ENCODE assay signal across 1 cellular context in the genomic region with DNA sequence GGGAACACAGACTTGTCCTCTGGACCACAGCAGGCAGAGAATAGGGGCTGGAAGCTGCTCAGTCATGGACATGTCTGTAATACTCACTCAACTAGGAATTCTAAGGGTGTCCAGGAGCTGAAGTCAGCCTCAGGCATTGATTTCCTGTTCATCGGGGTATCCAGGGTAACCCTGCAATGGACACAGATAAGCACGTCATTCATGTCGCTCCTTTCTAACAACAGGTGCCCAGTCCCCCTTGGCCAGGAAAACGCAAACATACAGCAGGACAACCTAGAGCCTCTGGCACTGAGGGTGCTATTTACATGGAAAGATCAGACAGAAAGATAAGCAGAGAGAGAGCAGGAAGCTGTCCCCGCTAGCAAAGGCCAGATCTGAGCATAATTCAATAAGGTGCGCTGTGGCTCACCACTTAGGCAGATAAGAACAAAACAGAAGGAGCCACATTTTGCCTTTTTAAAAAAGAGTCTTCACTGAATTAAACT.
TF ChIP-seq lines count a peak whose summit lies in the region.

No MANE protein-coding gene starts in this region.

TF ChIP-seq in HepG2, 621 proteins besides CTCF, POLR2A, EP300 and RAD21 (continued from another document and continues in another):
- TF ChIP-seq, protein P1, sequence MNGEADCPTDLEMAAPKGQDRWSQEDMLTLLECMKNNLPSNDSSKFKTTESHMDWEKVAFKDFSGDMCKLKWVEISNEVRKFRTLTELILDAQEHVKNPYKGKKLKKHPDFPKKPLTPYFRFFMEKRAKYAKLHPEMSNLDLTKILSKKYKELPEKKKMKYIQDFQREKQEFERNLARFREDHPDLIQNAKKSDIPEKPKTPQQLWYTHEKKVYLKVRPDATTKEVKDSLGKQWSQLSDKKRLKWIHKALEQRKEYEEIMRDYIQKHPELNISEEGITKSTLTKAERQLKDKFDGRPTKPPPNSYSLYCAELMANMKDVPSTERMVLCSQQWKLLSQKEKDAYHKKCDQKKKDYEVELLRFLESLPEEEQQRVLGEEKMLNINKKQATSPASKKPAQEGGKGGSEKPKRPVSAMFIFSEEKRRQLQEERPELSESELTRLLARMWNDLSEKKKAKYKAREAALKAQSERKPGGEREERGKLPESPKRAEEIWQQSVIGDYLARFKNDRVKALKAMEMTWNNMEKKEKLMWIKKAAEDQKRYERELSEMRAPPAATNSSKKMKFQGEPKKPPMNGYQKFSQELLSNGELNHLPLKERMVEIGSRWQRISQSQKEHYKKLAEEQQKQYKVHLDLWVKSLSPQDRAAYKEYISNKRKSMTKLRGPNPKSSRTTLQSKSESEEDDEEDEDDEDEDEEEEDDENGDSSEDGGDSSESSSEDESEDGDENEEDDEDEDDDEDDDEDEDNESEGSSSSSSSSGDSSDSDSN (CRISPR knock-in tag; IDR thresholded peaks at IDR 0.05) = 0 out of 2 replicates have a peak, but pooled peaks have one; percentile 31
- no peak for TF ChIP-seq TMF1 (CRISPR knock-in tag; IDR thresholded peaks at IDR 0.05; ENCODE audit: low read depth)
- TF ChIP-seq SOX5 (CRISPR knock-in tag; IDR thresholded peaks at IDR 0.05; ENCODE audit: borderline replicate concordance) = peak; percentile 76
- TF ChIP-seq ZNF501 (CRISPR knock-in tag; IDR thresholded peaks at IDR 0.05) = peak; percentile 42; the same call in 1 of the 2 replicates
- TF ChIP-seq POGZ (CRISPR knock-in tag; IDR thresholded peaks at IDR 0.05) = peak; percentile 48; the same call in 1 of the 2 replicates
- no peak for TF ChIP-seq ZNF260 (CRISPR knock-in tag; IDR thresholded peaks at IDR 0.05; ENCODE audit: borderline replicate concordance, low read depth)
- TF ChIP-seq, protein P2, sequence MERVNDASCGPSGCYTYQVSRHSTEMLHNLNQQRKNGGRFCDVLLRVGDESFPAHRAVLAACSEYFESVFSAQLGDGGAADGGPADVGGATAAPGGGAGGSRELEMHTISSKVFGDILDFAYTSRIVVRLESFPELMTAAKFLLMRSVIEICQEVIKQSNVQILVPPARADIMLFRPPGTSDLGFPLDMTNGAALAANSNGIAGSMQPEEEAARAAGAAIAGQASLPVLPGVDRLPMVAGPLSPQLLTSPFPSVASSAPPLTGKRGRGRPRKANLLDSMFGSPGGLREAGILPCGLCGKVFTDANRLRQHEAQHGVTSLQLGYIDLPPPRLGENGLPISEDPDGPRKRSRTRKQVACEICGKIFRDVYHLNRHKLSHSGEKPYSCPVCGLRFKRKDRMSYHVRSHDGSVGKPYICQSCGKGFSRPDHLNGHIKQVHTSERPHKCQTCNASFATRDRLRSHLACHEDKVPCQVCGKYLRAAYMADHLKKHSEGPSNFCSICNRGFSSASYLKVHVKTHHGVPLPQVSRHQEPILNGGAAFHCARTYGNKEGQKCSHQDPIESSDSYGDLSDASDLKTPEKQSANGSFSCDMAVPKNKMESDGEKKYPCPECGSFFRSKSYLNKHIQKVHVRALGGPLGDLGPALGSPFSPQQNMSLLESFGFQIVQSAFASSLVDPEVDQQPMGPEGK (CRISPR knock-in tag; IDR thresholded peaks at IDR 0.05) = peak; percentile 45; the same call in 1 of the 2 replicates
- peak; percentile 41 for TF ChIP-seq SKI (IDR thresholded peaks at IDR 0.05; ENCODE audit: partially characterized antibody)
- peak; percentile 24 for TF ChIP-seq TEAD3 (CRISPR knock-in tag; optimal IDR thresholded peaks at IDR 0.05; ENCODE audit: borderline replicate concordance)
- peak; percentile 30; the same call in 1 of the 2 replicates for TF ChIP-seq ZKSCAN8 (CRISPR knock-in tag; IDR thresholded peaks at IDR 0.05; ENCODE audit: borderline replicate concordance)
- TF ChIP-seq NCOR1 (IDR thresholded peaks at IDR 0.05; ENCODE audit: borderline replicate concordance, low read length) = peak; percentile 38; the same call in 1 of the 2 replicates
- TF ChIP-seq, protein P3, sequence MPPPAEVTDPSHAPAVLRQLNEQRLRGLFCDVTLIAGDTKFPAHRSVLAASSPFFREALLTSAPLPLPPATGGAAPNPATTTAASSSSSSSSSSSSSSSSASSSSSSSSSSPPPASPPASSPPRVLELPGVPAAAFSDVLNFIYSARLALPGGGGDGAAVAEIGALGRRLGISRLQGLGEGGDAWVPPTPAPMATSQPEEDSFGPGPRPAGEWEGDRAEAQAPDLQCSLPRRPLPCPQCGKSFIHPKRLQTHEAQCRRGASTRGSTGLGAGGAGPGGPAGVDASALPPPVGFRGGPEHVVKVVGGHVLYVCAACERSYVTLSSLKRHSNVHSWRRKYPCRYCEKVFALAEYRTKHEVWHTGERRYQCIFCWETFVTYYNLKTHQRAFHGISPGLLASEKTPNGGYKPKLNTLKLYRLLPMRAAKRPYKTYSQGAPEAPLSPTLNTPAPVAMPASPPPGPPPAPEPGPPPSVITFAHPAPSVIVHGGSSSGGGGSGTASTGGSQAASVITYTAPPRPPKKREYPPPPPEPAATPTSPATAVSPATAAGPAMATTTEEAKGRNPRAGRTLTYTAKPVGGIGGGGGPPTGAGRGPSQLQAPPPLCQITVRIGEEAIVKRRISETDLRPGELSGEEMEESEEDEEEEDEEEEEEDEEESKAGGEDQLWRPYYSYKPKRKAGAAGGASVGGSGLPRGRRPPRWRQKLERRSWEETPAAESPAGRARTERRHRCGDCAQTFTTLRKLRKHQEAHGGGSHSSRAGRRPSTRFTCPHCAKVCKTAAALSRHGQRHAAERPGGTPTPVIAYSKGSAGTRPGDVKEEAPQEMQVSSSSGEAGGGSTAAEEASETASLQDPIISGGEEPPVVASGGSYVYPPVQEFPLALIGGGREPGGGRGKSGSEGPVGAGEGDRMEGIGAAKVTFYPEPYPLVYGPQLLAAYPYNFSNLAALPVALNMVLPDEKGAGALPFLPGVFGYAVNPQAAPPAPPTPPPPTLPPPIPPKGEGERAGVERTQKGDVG (CRISPR knock-in tag; IDR thresholded peaks at IDR 0.05; ENCODE audit: borderline replicate concordance) = 0 out of 2 replicates have a peak, but pooled peaks have one; percentile 37
- 0 out of 2 replicates have a peak, but pooled peaks have one; percentile 50 for TF ChIP-seq ZNF644 (CRISPR knock-in tag; IDR thresholded peaks at IDR 0.05; ENCODE audit: low read depth)
- TF ChIP-seq RFX3 (CRISPR knock-in tag; IDR thresholded peaks at IDR 0.05) = peak; percentile 50
- TF ChIP-seq, protein P4, sequence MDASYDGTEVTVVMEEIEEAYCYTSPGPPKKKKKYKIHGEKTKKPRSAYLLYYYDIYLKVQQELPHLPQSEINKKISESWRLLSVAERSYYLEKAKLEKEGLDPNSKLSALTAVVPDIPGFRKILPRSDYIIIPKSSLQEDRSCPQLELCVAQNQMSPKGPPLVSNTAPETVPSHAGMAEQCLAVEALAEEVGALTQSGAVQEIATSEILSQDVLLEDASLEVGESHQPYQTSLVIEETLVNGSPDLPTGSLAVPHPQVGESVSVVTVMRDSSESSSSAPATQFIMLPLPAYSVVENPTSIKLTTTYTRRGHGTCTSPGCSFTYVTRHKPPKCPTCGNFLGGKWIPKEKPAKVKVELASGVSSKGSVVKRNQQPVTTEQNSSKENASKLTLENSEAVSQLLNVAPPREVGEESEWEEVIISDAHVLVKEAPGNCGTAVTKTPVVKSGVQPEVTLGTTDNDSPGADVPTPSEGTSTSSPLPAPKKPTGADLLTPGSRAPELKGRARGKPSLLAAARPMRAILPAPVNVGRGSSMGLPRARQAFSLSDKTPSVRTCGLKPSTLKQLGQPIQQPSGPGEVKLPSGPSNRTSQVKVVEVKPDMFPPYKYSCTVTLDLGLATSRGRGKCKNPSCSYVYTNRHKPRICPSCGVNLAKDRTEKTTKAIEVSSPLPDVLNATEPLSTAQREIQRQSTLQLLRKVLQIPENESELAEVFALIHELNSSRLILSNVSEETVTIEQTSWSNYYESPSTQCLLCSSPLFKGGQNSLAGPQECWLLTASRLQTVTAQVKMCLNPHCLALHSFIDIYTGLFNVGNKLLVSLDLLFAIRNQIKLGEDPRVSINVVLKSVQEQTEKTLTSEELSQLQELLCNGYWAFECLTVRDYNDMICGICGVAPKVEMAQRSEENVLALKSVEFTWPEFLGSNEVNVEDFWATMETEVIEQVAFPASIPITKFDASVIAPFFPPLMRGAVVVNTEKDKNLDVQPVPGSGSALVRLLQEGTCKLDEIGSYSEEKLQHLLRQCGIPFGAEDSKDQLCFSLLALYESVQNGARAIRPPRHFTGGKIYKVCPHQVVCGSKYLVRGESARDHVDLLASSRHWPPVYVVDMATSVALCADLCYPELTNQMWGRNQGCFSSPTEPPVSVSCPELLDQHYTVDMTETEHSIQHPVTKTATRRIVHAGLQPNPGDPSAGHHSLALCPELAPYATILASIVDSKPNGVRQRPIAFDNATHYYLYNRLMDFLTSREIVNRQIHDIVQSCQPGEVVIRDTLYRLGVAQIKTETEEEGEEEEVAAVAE (CRISPR knock-in tag; IDR thresholded peaks at IDR 0.05; ENCODE audit: borderline replicate concordance) = no peak
- TF ChIP-seq, protein P5, sequence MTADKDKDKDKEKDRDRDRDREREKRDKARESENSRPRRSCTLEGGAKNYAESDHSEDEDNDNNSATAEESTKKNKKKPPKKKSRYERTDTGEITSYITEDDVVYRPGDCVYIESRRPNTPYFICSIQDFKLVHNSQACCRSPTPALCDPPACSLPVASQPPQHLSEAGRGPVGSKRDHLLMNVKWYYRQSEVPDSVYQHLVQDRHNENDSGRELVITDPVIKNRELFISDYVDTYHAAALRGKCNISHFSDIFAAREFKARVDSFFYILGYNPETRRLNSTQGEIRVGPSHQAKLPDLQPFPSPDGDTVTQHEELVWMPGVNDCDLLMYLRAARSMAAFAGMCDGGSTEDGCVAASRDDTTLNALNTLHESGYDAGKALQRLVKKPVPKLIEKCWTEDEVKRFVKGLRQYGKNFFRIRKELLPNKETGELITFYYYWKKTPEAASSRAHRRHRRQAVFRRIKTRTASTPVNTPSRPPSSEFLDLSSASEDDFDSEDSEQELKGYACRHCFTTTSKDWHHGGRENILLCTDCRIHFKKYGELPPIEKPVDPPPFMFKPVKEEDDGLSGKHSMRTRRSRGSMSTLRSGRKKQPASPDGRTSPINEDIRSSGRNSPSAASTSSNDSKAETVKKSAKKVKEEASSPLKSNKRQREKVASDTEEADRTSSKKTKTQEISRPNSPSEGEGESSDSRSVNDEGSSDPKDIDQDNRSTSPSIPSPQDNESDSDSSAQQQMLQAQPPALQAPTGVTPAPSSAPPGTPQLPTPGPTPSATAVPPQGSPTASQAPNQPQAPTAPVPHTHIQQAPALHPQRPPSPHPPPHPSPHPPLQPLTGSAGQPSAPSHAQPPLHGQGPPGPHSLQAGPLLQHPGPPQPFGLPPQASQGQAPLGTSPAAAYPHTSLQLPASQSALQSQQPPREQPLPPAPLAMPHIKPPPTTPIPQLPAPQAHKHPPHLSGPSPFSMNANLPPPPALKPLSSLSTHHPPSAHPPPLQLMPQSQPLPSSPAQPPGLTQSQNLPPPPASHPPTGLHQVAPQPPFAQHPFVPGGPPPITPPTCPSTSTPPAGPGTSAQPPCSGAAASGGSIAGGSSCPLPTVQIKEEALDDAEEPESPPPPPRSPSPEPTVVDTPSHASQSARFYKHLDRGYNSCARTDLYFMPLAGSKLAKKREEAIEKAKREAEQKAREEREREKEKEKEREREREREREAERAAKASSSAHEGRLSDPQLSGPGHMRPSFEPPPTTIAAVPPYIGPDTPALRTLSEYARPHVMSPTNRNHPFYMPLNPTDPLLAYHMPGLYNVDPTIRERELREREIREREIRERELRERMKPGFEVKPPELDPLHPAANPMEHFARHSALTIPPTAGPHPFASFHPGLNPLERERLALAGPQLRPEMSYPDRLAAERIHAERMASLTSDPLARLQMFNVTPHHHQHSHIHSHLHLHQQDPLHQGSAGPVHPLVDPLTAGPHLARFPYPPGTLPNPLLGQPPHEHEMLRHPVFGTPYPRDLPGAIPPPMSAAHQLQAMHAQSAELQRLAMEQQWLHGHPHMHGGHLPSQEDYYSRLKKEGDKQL (CRISPR knock-in tag; IDR thresholded peaks at IDR 0.05; ENCODE audit: low read depth) = 0 out of 2 replicates have a peak, but pooled peaks have one; percentile 23
- peak; percentile 53; the same call in 1 of the 2 replicates for TF ChIP-seq FOSL2 (CRISPR knock-in tag; IDR thresholded peaks at IDR 0.05)
- TF ChIP-seq MIER3 (CRISPR knock-in tag; IDR thresholded peaks at IDR 0.05; ENCODE audit: borderline replicate concordance) = 0 out of 2 replicates have a peak, but pooled peaks have one; percentile 73
- peak in 1 of 2 experiments; percentile 45; a peak in 1 of 4 replicates for TF ChIP-seq KLF16 (CRISPR knock-in tag; IDR thresholded peaks at IDR 0.05)
- TF ChIP-seq, protein P6, sequence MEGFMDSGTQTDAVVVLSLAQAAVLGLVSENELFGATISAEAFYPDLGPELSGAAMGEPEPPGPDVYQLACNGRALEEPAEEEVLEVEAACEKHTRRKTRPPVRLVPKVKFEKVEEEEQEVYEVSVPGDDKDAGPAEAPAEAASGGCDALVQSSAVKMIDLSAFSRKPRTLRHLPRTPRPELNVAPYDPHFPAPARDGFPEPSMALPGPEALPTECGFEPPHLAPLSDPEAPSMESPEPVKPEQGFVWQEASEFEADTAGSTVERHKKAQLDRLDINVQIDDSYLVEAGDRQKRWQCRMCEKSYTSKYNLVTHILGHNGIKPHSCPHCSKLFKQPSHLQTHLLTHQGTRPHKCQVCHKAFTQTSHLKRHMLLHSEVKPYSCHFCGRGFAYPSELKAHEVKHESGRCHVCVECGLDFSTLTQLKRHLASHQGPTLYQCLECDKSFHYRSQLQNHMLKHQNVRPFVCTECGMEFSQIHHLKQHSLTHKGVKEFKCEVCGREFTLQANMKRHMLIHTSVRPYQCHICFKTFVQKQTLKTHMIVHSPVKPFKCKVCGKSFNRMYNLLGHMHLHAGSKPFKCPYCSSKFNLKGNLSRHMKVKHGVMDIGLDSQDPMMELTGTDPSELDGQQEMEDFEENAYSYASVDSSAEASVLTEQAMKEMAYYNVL (CRISPR knock-in tag; IDR thresholded peaks at IDR 0.05; ENCODE audit: borderline replicate concordance) = no peak
- no peak for TF ChIP-seq NONO (IDR thresholded peaks at IDR 0.05)
- TF ChIP-seq NONO (CRISPR knock-in tag; conservative IDR thresholded peaks at IDR 0.05) = peak; percentile 47; the same call in 1 of the 2 replicates
- 0 out of 2 replicates have a peak, but pooled peaks have one; percentile 37 for TF ChIP-seq ONECUT2 (CRISPR knock-in tag; IDR thresholded peaks at IDR 0.05)
- TF ChIP-seq, protein P7, sequence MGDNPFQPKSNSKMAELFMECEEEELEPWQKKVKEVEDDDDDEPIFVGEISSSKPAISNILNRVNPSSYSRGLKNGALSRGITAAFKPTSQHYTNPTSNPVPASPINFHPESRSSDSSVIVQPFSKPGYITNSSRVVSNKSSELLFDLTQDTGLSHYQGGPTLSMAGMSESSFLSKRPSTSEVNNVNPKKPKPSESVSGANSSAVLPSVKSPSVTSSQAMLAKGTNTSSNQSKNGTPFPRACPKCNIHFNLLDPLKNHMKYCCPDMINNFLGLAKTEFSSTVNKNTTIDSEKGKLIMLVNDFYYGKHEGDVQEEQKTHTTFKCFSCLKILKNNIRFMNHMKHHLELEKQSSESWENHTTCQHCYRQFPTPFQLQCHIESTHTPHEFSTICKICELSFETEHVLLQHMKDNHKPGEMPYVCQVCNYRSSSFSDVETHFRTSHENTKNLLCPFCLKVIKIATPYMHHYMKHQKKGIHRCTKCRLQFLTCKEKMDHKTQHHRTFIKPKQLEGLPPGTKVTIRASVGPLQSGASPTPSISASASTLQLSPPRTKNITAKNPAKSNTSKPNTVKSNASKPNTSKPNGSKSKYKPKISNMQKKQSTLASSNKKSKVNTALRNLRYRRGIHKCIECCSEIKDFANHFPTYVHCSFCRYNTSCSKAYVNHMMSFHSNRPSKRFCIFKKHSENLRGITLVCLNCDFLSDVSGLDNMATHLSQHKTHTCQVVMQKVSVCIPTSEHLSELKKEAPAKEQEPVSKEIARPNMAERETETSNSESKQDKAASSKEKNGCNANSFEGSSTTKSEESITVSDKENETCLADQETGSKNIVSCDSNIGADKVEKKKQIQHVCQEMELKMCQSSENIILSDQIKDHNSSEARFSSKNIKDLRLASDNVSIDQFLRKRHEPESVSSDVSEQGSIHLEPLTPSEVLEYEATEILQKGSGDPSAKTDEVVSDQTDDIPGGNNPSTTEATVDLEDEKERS (CRISPR knock-in tag; IDR thresholded peaks at IDR 0.05) = no peak
- peak; percentile 63; the same call in 1 of the 2 replicates for TF ChIP-seq ISL2 (CRISPR knock-in tag; IDR thresholded peaks at IDR 0.05)
- TF ChIP-seq ZNF564 (CRISPR knock-in tag; IDR thresholded peaks at IDR 0.05) = 0 out of 2 replicates have a peak, but pooled peaks have one; percentile 41
- peak; percentile 87; the same call in 1 of the 2 replicates for TF ChIP-seq GATA4 (IDR thresholded peaks at IDR 0.05; ENCODE audit: borderline replicate concordance, low read depth)
